15 cellular contexts compared by ENCODE assay signal in the genomic region with DNA sequence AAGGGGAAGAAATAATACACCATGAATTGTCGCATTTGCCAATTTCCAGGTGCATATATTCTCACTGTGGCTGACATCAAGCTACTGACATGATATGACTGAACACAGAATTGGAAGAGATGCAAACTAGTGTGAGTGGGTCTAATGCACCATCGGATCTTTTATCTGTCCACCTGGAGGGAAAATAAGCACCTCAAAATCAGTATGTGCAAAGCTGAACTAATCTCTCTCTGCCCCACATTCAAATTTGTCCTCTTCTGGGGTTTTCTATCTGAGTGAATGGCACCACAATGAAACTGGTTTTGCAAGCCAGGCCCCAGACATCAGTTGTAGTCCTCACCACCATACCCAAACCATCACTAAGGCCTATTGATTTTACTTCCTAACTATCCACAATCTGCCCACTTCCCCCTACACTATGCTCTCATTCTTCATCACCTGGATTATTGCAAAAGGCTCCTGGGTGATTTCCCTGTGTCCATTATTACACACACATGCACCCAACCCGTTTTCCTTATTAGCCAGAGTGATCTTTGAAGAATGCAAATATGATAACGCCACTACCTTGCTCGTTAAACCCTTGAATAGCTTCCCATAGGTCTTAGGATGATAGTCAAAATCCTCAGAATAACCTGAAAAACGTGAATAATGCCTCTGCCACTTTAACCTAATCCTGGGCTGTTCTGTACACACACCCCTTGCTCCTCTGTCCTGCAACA.
DNase-seq lines count a peak whose midpoint lies in the region; FAIRE-seq and TF ChIP-seq lines count a peak whose summit lies in the region.
"Had no signal": no experiment of that assay in that cellular context is flagged by ENCODE, and none has a peak within 500 bp of the region (broad histone marks: within the 10 kb centered on the region; RNA-seq: fewer than 3 reads in every experiment).

No MANE protein-coding gene starts in this region.

- H3K79me2 ChIP-seq in Karpas-422 (ENCODE audit: low read length): no peaks in the 10 kb centered on the region

- H3K4me3 ChIP-seq in Karpas-422 (ENCODE audit: low read length) (peak overlapping the region; percentile 57), endodermal cell (ENCODE audit: low read length) (no peak overlapping the region), small intestine (ENCODE audit: low read depth in 1 of 2, low read length in 2 of 2) (no peak overlapping the region)
- H3K4me3 ChIP-seq: HAP-1 had no signal

- H3K9me3 ChIP-seq in Karpas-422 (ENCODE audit: low read length): no peaks in the 10 kb centered on the region
- H3K9me3 ChIP-seq in endodermal cell (ENCODE audit: control insufficient read depth, low read length): no peaks in the 10 kb centered on the region
- H3K9me3 ChIP-seq in small intestine (ENCODE audit: control insufficient read depth, low read depth): no peaks in the 10 kb centered on the region
- H3K9me3 ChIP-seq: HAP-1 had no signal

- TF ChIP-seq CTCF in endodermal cell (conservative IDR thresholded peaks at IDR 0.05) (no peak), GM13977 (IDR thresholded peaks at IDR 0.05; ENCODE audit: extremely low read depth, insufficient read depth, missing control alignments) (no peak)

- H3K9me2 ChIP-seq in Karpas-422 (replicated peaks; ENCODE audit: insufficient read depth, low read length): no peaks in the 10 kb centered on the region

- H3K4me2 ChIP-seq in Karpas-422 (ENCODE audit: low read depth, low read length, poor library complexity, severe bottlenecking): peak overlapping the region; percentile 78

- peak overlapping the region; percentile 66; the same call in 1 of the 2 replicates for H2AFZ ChIP-seq in Karpas-422 (ENCODE audit: low read length)

- peaks cover 80% of the 10 kb centered on the region for H3K4me1 ChIP-seq in Karpas-422 (ENCODE audit: low read length)
- no peaks in the 10 kb centered on the region for H3K4me1 ChIP-seq in endodermal cell (ENCODE audit: control insufficient read depth, insufficient read depth, low read length)
- H3K4me1 ChIP-seq in small intestine (ENCODE audit: control insufficient read depth in 2 of 2, insufficient read depth in 1 of 2, low read depth in 1 of 2, low read length in 1 of 2): no peaks in the 10 kb centered on the region
- H3K4me1 ChIP-seq: HAP-1 had no signal

- no peak for FAIRE-seq in small intestine (lab: Jason Lieb, UNC)
- FAIRE-seq: G401.6, H54 had no signal

- H4K20me1 ChIP-seq in Karpas-422 (ENCODE audit: insufficient read depth, low read depth, low read length): no peaks in the 10 kb centered on the region

- H3K27ac Mint-ChIP-seq in endodermal cell: no peak overlapping the region
- H3K27ac Mint-ChIP-seq: CD4-positive, alpha-beta memory T cell; HFFc6 had no signal

- no peaks in the 10 kb centered on the region for H3K27me3 Mint-ChIP-seq in endodermal cell (ENCODE audit: insufficient read depth)
- H3K27me3 Mint-ChIP-seq: CD4-positive, alpha-beta memory T cell had no signal

- peaks cover 8% of the 10 kb centered on the region for H3K9me3 Mint-ChIP-seq in endodermal cell

- H3K27me3 ChIP-seq in Karpas-422 (ENCODE audit: low read length) (no peaks in the 10 kb centered on the region), endodermal cell (ENCODE audit: control insufficient read depth, insufficient read depth, low read length, poor library complexity, severe bottlenecking) (no peaks in the 10 kb centered on the region), small intestine (ENCODE audit: control insufficient read depth in 2 of 2, insufficient read depth in 2 of 2, low read length in 2 of 2) (no peaks in the 10 kb centered on the region)

- peaks cover 3% of the 10 kb centered on the region for H3K36me3 Mint-ChIP-seq in endodermal cell (ENCODE audit: low read depth)

- H3K27ac ChIP-seq in Karpas-422 (ENCODE audit: low read length) (peak overlapping the region; percentile 99), endodermal cell (ENCODE audit: low read depth, low read length) (no peak overlapping the region), small intestine (ENCODE audit: low read depth in 1 of 2, low read length in 1 of 2) (no peak overlapping the region)

- H3K4me3 Mint-ChIP-seq in endodermal cell: no peak overlapping the region
- H3K4me3 Mint-ChIP-seq: CD4-positive, alpha-beta memory T cell; HFFc6 had no signal

- DNase-seq in Karpas-422 (peak; percentile 92), NCI-H526 treated with DMSO at 0.1 percent for 48 hours (lab: John Stamatoyannopoulos, UW) (peak; percentile 39), endodermal cell (peak; percentile 18), small intestine (peak; percentile 4), NCI-H69 (lab: John Stamatoyannopoulos, UW) (no peak), NCI-H2107 treated with DMSO at 0.1 percent for 48 hours (lab: John Stamatoyannopoulos, UW; ENCODE audit: unreplicated experiment) (no peak), GM13977 (ENCODE audit: low spot score) (no peak)
- DNase-seq: C1 segment of cervical spinal cord; CD4-positive, alpha-beta memory T cell; DND-41; GOT3; HFFc6 had no signal

- WGBS in endodermal cell (ENCODE audit: insufficient coverage in 1 of 2, insufficient read length in 1 of 2), 2 experiments: 85 to 95% methylated on average over 6 of the region's 6 CpGs
- 78 to 82% (median 80%) methylated on average over 6 of the region's 6 CpGs for WGBS in small intestine, 3 donors

- H3K36me3 ChIP-seq in Karpas-422 (ENCODE audit: insufficient read depth, low read length) (peaks cover 10% of the 10 kb centered on the region; the same call in 1 of the 2 replicates), endodermal cell (ENCODE audit: control insufficient read depth, insufficient read depth, low read length) (no peaks in the 10 kb centered on the region), small intestine (ENCODE audit: control insufficient read depth in 2 of 2, insufficient read depth in 2 of 2, low read length in 2 of 2) (peaks cover 0 to 2% of the 10 kb centered on the region in 2 donors)
- H3K36me3 ChIP-seq: HAP-1 had no signal

- in situ Hi-C loops in GM13977 (cut with MboI; ENCODE audit: low pct_unique_long_range_greater_than_20kb, low sequenced_read_pairs, unreplicated experiment): no loop called here

- H3K4me1 Mint-ChIP-seq in endodermal cell: no peaks in the 10 kb centered on the region
- H3K4me1 Mint-ChIP-seq: CD4-positive, alpha-beta memory T cell had no signal

- H3K9ac ChIP-seq in Karpas-422 (ENCODE audit: low read length) (peak overlapping the region; percentile 65), endodermal cell (ENCODE audit: extremely low read depth, low read length, poor library complexity, severe bottlenecking) (no peak overlapping the region)

Comparison
In these comparisons a context has a peak if more than half of its experiments do, and no peak if none do; other contexts are left out.
1. DNase-seq: peak in Karpas-422 (single experiment), NCI-H526 treated with DMSO at 0.1 percent for 48 hours (single experiment), endodermal cell (single experiment) and small intestine (single experiment); none in NCI-H69 (single experiment), NCI-H2107 treated with DMSO at 0.1 percent for 48 hours (single experiment) and GM13977 (single experiment).